8 cellular contexts compared by ENCODE assay signal in genomic region chr1:87084247-87084836, GRCh38.
DNase-seq lines count a peak whose midpoint lies in the region; ATAC-seq, FAIRE-seq and TF ChIP-seq lines count a peak whose summit lies in the region.

No MANE protein-coding gene starts in this region.

- H3K4me3 ChIP-seq in DND-41 (ENCODE audit: low read depth in 1 of 2, low read length in 2 of 2) (no peak overlapping the region), esophagus muscularis mucosa (no peak overlapping the region), prostate gland (no peak overlapping the region)

- no peak overlapping the region for H2AFZ ChIP-seq in DND-41 (ENCODE audit: low read depth, low read length)

- H3K9ac ChIP-seq in DND-41 (ENCODE audit: low read depth, low read length): no peak overlapping the region

- no peak overlapping the region for H3K4me2 ChIP-seq in DND-41 (ENCODE audit: insufficient read depth, low read length)

- TF ChIP-seq CTCF in DND-41 (IDR thresholded peaks at IDR 0.05; ENCODE audit: borderline replicate concordance, extremely low read depth, low read length, poor library complexity, severe bottlenecking) (peak; percentile 55), esophagus muscularis mucosa (IDR thresholded peaks at IDR 0.05) (peak; percentile 33 to 70 (median 60)), prostate gland (IDR thresholded peaks at IDR 0.05) (peak in 3 of 4 experiments; percentile 44 to 67 (median 57))

- peak; percentile 79 for FAIRE-seq in RCC 7860 (lab: Jason Lieb, UNC)

- TF ChIP-seq EP300 in esophagus muscularis mucosa (IDR thresholded peaks at IDR 0.05): no peak

- intact Hi-C loops in esophagus muscularis mucosa (cut with DNase I) (loop anchor here (1.0 to 10.0 kb wide), 4 partner anchors 251 to 710 kb away; partner anchors contain the start of gene SH3GLB1), prostate gland (cut with DNase I) (loop anchor here (2.0 to 10.0 kb wide), 3 partner anchors 120 to 380 kb away; partner anchors contain the start of gene SH3GLB1)

- H3K27ac ChIP-seq in DND-41 (ENCODE audit: low read length) (no peak overlapping the region), esophagus muscularis mucosa (replicated peaks in 1 of 4) (no peak overlapping the region), prostate gland (no peak overlapping the region), caudate nucleus (ENCODE audit: low read depth, low read length) (no peak overlapping the region)

- DNase-seq in DND-41: no peak
- DNase-seq in HT1080 (ENCODE audit: low read depth): peak; percentile 4
- peak; percentile 42 for DNase-seq in RCC 7860 (ENCODE audit: low spot score)
- DNase-seq in esophagus muscularis mucosa (ENCODE audit: extremely low spot score): no peak
- DNase-seq in prostate gland (ENCODE audit: low spot score): no peak
- DNase-seq in activated CD4-positive, CD25-positive, alpha-beta regulatory T cell (lab: John Stamatoyannopoulos, UW): no peak
- no peak for DNase-seq in activated T-cell treated with anti-CD3 and anti-CD28 coated beads for 4 hours
- DNase-seq in caudate nucleus (lab: John Stamatoyannopoulos, UW): no peak

- H3K27me3 ChIP-seq in DND-41 (ENCODE audit: insufficient read depth, low read length, poor library complexity): no peaks in the 10 kb centered on the region
- H3K27me3 ChIP-seq in esophagus muscularis mucosa: no peaks in the 10 kb centered on the region
- no peaks in the 10 kb centered on the region for H3K27me3 ChIP-seq in prostate gland (replicated peaks; ENCODE audit: insufficient read depth)

- no peaks in the 10 kb centered on the region; the same call in 1 of the 2 replicates for H4K20me1 ChIP-seq in DND-41 (ENCODE audit: insufficient read depth, low read length)

- no peak for TF ChIP-seq POLR2A in esophagus muscularis mucosa (IDR thresholded peaks at IDR 0.05; ENCODE audit: low read depth)
- no peak for TF ChIP-seq POLR2A in prostate gland (IDR thresholded peaks at IDR 0.05)

- no peaks in the 10 kb centered on the region for H3K79me2 ChIP-seq in DND-41 (ENCODE audit: insufficient read depth, low read length)

- WGBS in esophagus muscularis mucosa: 27% methylated on average over 3 of the region's 3 CpGs
- 20% methylated on average over 3 of the region's 3 CpGs for WGBS in prostate gland

- peak; percentile 56; the same call in 2 of the 3 replicates for ATAC-seq in DND-41 (ENCODE audit: insufficient read depth, low read depth)

- H3K4me1 ChIP-seq in DND-41 (ENCODE audit: insufficient read depth, low read length) (no peaks in the 10 kb centered on the region), esophagus muscularis mucosa (peaks cover 0 to 6% (median 3%) of the 10 kb centered on the region in 4 donors), prostate gland (replicated peaks) (no peaks in the 10 kb centered on the region)

- H3K9me3 ChIP-seq in DND-41 (ENCODE audit: insufficient read depth, low read length, severe bottlenecking) (no peaks in the 10 kb centered on the region), esophagus muscularis mucosa (no peaks in the 10 kb centered on the region), prostate gland (no peaks in the 10 kb centered on the region)

- H3K36me3 ChIP-seq in DND-41 (ENCODE audit: insufficient read depth, low read length): no peaks in the 10 kb centered on the region
- H3K36me3 ChIP-seq in esophagus muscularis mucosa: no peaks in the 10 kb centered on the region
- H3K36me3 ChIP-seq in prostate gland: no peaks in the 10 kb centered on the region

Comparison
In these comparisons a context has a peak if more than half of its experiments do, and no peak if none do; other contexts are left out.
1. DNase-seq: peak in HT1080 (single experiment) and RCC 7860 (single experiment); none in DND-41 (single experiment), esophagus muscularis mucosa (single experiment), prostate gland (single experiment), activated CD4-positive, CD25-positive, alpha-beta regulatory T cell (0 of 4), activated T-cell treated with anti-CD3 and anti-CD28 coated beads for 4 hours (single experiment) and caudate nucleus (0 of 61).
2. Peak in every context shown above with its lines, with median percentiles within 50 percentile points of each other: CTCF ChIP-seq.